1 cellular context compared by ENCODE assay signal in the genomic region with DNA sequence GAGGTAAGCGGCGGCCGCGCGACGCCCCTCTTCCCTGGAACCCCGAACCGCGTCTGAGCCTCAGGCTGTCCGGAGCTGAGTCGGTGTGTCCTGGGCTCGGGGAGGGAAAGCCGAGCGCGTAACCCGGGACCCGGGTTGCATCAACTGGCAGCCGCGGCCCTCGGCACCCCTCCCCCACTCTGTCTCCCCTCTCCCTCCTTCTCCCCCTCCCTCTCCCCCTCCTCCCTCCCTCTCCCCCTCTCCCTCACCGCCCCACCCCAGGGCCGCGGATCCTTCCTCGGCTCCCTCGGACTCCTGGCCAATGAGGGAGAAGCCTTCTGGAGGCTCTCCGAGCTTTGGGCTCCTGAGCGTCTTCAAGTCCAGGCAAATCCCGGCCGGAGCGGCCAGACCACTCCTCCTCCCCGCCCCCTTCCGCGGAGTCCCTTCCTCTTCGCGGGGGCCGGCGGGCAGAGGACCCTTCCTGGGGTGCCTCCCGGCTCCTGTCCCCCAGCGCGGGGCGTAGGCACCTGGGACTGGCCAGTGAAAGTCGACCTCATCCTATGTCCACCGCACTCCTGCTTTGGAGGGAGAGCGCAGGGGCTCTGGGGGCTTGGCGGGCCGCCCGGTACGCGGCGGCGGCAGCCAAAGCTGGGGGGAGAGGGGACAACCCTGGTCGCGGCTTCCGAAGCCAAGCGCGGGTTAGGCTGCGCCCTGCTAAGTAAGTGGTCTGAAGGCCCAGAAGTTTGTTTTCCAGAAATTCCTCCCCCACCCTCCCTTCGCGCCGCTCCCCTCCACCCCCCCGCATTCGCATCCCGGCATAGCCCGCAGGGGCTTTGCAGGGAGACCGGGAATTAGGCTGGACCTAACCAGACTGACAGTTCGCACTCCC.
A peak's percentile ranks its signal among the peaks of the same experiment; 100 is the strongest.
TF ChIP-seq lines count a peak whose summit lies in the region.

No MANE protein-coding gene starts in this region.

TF ChIP-seq in K562, 482 proteins besides CTCF, POLR2A, EP300 and RAD21 (continued from another document and continues in another):
- TF ChIP-seq THAP12 (CRISPR knock-in tag; IDR thresholded peaks at IDR 0.05) (0 out of 2 replicates have a peak, but pooled peaks have one; percentile 53), ZSCAN32 (CRISPR knock-in tag; IDR thresholded peaks at IDR 0.05) (no peak), UBTF (IDR thresholded peaks at IDR 0.05; ENCODE audit: borderline replicate concordance in 1 of 2, low read depth in 2 of 2, low read length in 2 of 2) (no peak; a peak in 2 of 4 replicates), TFAM (CRISPR knock-in tag; conservative IDR thresholded peaks at IDR 0.05) (no peak), BMI1 (IDR thresholded peaks at IDR 0.05; ENCODE audit: low read length) (no peak), SRSF7 (optimal IDR thresholded peaks at IDR 0.05; ENCODE audit: low read depth, low read length) (no peak), MEF2D (tag; conservative IDR thresholded peaks at IDR 0.05; ENCODE audit: low read depth) (no peak), ZNF592 (IDR thresholded peaks at IDR 0.05) (no peak), ZNF311 (CRISPR knock-in tag; IDR thresholded peaks at IDR 0.05) (no peak), FOXJ2 (tag; IDR thresholded peaks at IDR 0.05) (no peak), EWSR1 (IDR thresholded peaks at IDR 0.05; ENCODE audit: borderline replicate concordance, low read depth, partially characterized antibody) (no peak), ZNF696 (CRISPR knock-in tag; conservative IDR thresholded peaks at IDR 0.05) (no peak), ZBTB7A (IDR thresholded peaks at IDR 0.05; ENCODE audit: borderline replicate concordance, control insufficient read depth, low read depth, low read length) (peak; percentile 71), ZSCAN29 (IDR thresholded peaks at IDR 0.05) (no peak), ZNF780A (CRISPR knock-in tag; IDR thresholded peaks at IDR 0.05) (no peak), CCAR2 (IDR thresholded peaks at IDR 0.05; ENCODE audit: low read depth, low read length) (no peak), SMARCC2 (IDR thresholded peaks at IDR 0.05; ENCODE audit: low read depth) (no peak), RBM22 (IDR thresholded peaks at IDR 0.05; ENCODE audit: low read depth, low read length, poor library complexity, severe bottlenecking) (no peak), RBBP5 (IDR thresholded peaks at IDR 0.05; ENCODE audit: borderline replicate concordance, insufficient read depth, low read length, poor library complexity, severe bottlenecking) (peak; percentile 92), ZNF134 (CRISPR knock-in tag; conservative IDR thresholded peaks at IDR 0.05) (no peak), KLF1 (tag; IDR thresholded peaks at IDR 0.05) (no peak), FOXK1 (CRISPR knock-in tag; IDR thresholded peaks at IDR 0.05; ENCODE audit: borderline replicate concordance) (0 out of 2 replicates have a peak, but pooled peaks have one; percentile 5), XRCC5 (IDR thresholded peaks at IDR 0.05; ENCODE audit: low read depth, low read length) (0 out of 2 replicates have a peak, but pooled peaks have one; percentile 6), FOXA1 (IDR thresholded peaks at IDR 0.05; ENCODE audit: borderline replicate concordance) (no peak), MLLT1 (IDR thresholded peaks at IDR 0.05) (0 out of 4 replicates have a peak, but pooled peaks of 1 of the 2 experiments have one; percentile 0)
- TF ChIP-seq, protein P1, sequence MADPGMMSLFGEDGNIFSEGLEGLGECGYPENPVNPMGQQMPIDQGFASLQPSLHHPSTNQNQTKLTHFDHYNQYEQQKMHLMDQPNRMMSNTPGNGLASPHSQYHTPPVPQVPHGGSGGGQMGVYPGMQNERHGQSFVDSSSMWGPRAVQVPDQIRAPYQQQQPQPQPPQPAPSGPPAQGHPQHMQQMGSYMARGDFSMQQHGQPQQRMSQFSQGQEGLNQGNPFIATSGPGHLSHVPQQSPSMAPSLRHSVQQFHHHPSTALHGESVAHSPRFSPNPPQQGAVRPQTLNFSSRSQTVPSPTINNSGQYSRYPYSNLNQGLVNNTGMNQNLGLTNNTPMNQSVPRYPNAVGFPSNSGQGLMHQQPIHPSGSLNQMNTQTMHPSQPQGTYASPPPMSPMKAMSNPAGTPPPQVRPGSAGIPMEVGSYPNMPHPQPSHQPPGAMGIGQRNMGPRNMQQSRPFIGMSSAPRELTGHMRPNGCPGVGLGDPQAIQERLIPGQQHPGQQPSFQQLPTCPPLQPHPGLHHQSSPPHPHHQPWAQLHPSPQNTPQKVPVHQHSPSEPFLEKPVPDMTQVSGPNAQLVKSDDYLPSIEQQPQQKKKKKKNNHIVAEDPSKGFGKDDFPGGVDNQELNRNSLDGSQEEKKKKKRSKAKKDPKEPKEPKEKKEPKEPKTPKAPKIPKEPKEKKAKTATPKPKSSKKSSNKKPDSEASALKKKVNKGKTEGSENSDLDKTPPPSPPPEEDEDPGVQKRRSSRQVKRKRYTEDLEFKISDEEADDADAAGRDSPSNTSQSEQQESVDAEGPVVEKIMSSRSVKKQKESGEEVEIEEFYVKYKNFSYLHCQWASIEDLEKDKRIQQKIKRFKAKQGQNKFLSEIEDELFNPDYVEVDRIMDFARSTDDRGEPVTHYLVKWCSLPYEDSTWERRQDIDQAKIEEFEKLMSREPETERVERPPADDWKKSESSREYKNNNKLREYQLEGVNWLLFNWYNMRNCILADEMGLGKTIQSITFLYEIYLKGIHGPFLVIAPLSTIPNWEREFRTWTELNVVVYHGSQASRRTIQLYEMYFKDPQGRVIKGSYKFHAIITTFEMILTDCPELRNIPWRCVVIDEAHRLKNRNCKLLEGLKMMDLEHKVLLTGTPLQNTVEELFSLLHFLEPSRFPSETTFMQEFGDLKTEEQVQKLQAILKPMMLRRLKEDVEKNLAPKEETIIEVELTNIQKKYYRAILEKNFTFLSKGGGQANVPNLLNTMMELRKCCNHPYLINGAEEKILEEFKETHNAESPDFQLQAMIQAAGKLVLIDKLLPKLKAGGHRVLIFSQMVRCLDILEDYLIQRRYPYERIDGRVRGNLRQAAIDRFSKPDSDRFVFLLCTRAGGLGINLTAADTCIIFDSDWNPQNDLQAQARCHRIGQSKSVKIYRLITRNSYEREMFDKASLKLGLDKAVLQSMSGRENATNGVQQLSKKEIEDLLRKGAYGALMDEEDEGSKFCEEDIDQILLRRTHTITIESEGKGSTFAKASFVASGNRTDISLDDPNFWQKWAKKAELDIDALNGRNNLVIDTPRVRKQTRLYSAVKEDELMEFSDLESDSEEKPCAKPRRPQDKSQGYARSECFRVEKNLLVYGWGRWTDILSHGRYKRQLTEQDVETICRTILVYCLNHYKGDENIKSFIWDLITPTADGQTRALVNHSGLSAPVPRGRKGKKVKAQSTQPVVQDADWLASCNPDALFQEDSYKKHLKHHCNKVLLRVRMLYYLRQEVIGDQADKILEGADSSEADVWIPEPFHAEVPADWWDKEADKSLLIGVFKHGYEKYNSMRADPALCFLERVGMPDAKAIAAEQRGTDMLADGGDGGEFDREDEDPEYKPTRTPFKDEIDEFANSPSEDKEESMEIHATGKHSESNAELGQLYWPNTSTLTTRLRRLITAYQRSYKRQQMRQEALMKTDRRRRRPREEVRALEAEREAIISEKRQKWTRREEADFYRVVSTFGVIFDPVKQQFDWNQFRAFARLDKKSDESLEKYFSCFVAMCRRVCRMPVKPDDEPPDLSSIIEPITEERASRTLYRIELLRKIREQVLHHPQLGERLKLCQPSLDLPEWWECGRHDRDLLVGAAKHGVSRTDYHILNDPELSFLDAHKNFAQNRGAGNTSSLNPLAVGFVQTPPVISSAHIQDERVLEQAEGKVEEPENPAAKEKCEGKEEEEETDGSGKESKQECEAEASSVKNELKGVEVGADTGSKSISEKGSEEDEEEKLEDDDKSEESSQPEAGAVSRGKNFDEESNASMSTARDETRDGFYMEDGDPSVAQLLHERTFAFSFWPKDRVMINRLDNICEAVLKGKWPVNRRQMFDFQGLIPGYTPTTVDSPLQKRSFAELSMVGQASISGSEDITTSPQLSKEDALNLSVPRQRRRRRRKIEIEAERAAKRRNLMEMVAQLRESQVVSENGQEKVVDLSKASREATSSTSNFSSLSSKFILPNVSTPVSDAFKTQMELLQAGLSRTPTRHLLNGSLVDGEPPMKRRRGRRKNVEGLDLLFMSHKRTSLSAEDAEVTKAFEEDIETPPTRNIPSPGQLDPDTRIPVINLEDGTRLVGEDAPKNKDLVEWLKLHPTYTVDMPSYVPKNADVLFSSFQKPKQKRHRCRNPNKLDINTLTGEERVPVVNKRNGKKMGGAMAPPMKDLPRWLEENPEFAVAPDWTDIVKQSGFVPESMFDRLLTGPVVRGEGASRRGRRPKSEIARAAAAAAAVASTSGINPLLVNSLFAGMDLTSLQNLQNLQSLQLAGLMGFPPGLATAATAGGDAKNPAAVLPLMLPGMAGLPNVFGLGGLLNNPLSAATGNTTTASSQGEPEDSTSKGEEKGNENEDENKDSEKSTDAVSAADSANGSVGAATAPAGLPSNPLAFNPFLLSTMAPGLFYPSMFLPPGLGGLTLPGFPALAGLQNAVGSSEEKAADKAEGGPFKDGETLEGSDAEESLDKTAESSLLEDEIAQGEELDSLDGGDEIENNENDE (IDR thresholded peaks at IDR 0.05; ENCODE audit: low read depth, low read length) = no peak
- TF ChIP-seq, protein P2, sequence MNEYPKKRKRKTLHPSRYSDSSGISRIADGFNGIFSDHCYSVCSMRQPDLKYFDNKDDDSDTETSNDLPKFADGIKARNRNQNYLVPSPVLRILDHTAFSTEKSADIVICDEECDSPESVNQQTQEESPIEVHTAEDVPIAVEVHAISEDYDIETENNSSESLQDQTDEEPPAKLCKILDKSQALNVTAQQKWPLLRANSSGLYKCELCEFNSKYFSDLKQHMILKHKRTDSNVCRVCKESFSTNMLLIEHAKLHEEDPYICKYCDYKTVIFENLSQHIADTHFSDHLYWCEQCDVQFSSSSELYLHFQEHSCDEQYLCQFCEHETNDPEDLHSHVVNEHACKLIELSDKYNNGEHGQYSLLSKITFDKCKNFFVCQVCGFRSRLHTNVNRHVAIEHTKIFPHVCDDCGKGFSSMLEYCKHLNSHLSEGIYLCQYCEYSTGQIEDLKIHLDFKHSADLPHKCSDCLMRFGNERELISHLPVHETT (CRISPR knock-in tag; conservative IDR thresholded peaks at IDR 0.05 in 1 of 2, IDR thresholded peaks at IDR 0.05 in 1 of 2) = no peak
